Comparison of ENCODE assay signal across 24 cellular contexts in the genomic region with DNA sequence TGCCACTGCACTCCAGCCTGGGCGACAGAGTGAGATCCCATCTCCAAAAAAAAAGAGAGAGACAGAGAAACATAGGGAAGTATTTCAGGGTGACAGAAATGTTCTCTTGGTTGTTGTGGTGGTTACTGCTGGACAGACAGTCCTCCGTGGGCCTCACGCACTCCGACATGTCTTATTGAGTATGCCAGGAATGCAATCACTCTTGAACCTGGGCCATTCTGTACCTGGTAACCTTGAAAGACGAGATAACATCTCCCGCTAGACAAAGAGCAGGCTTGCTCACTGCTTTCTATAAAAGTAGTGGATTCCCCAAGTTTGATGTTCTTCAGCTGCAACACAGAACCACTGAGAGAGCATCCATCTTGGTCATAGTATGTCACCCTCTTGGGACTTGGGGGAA. TPM values are rescaled to one million over a fixed set of nuclear protein-coding genes. Genes with fewer than 3 reads are reported as not detected.
DNase-seq lines count a peak whose midpoint lies in the region; ATAC-seq and TF ChIP-seq lines count a peak whose summit lies in the region.
"Had no signal": no experiment of that assay in that cellular context is flagged by ENCODE, and none has a peak within 500 bp of the region (broad histone marks: within the 10 kb centered on the region; RNA-seq: fewer than 3 reads in every experiment).

No MANE protein-coding gene starts in this region.

- peak overlapping the region; percentile 67 for H3K4ac ChIP-seq in trophoblast cell (ENCODE audit: low read depth, low read length)

- WGBS in heart left ventricle, 4 donors: 72 to 82% (median 78%) methylated on average over 6 of the region's 6 CpGs
- no CpG with 5 or more reads among the region's 6 CpGs for WGBS in trophoblast cell (ENCODE audit: extremely low coverage, insufficient coverage, insufficient read length)

- H3K27ac ChIP-seq in heart left ventricle (no peak overlapping the region), trophoblast cell (ENCODE audit: low read depth, low read length) (peak overlapping the region; percentile 26)
- H3K27ac ChIP-seq: BLaER1, HL-60, SJSA1 had no signal

- H3K18ac ChIP-seq in trophoblast cell (ENCODE audit: low read length): no peak overlapping the region

- peaks cover 0 to 57% (median 18%) of the 10 kb centered on the region in 12 donors for H3K4me1 ChIP-seq in heart left ventricle
- peaks cover 8 to 13% of the 10 kb centered on the region in 2 experiments for H3K4me1 ChIP-seq in trophoblast cell (ENCODE audit: control insufficient read depth in 1 of 2, insufficient read depth in 2 of 2, low read length in 2 of 2)

- no peak for TF ChIP-seq POLR2A in heart left ventricle (IDR thresholded peaks at IDR 0.05)

- H3K9me3 ChIP-seq in heart left ventricle: peaks cover 0 to 8% (median 0%) of the 10 kb centered on the region in 12 donors
- H3K9me3 ChIP-seq in T-helper 17 cell (ENCODE audit: control insufficient read depth, low read length, poor library complexity, severe bottlenecking): no peaks in the 10 kb centered on the region
- no peaks in the 10 kb centered on the region for H3K9me3 ChIP-seq in trophoblast cell (ENCODE audit: insufficient read depth, low read depth, low read length)
- H3K9me3 ChIP-seq: SJSA1 had no signal

- no peak overlapping the region for H3K4me3 Mint-ChIP-seq in T-helper 17 cell

- H4K8ac ChIP-seq in trophoblast cell (ENCODE audit: low read depth, low read length): no peak overlapping the region

- H4K12ac ChIP-seq in trophoblast cell (ENCODE audit: low read depth, low read length): no peak overlapping the region

- H3K23ac ChIP-seq in trophoblast cell (ENCODE audit: low read length): no peak overlapping the region

- peaks cover 14% of the 10 kb centered on the region for H3K79me2 ChIP-seq in trophoblast cell (ENCODE audit: control insufficient read depth, insufficient read depth, low read length, poor library complexity)

- no peak overlapping the region for H2BK120ac ChIP-seq in trophoblast cell (ENCODE audit: insufficient read depth, low read length, poor library complexity)

- no peak overlapping the region for H3K4me2 ChIP-seq in trophoblast cell (ENCODE audit: low read length)
- H3K4me2 ChIP-seq: BLaER1 had no signal

- H4K91ac ChIP-seq in trophoblast cell (ENCODE audit: low read depth, low read length): no peak overlapping the region

- H3K4me3 ChIP-seq in heart left ventricle: no peak overlapping the region
- H3K4me3 ChIP-seq in trophoblast cell (ENCODE audit: low read depth, low read length): no peak overlapping the region
- H3K4me3 ChIP-seq: BLaER1, SJSA1 had no signal

- no peak overlapping the region for H2BK12ac ChIP-seq in trophoblast cell (ENCODE audit: low read length)

- peaks cover 11% of the 10 kb centered on the region for H3K36me3 Mint-ChIP-seq in T-helper 17 cell (ENCODE audit: low read depth)

- no peak overlapping the region for H3K9ac ChIP-seq in trophoblast cell (ENCODE audit: low read length)
- H3K9ac ChIP-seq: BLaER1 had no signal

- H3K36me3 ChIP-seq in heart left ventricle (peaks cover 0 to 5% (median 0%) of the 10 kb centered on the region in 9 donors), trophoblast cell (ENCODE audit: control insufficient read depth in 1 of 2, insufficient read depth in 2 of 2, low read length in 2 of 2) (peaks cover 0 to 2% of the 10 kb centered on the region in 2 experiments)

- intact Hi-C loops in Right ventricle myocardium superior (cut with DNase I): no loop called here
- intact Hi-C loops in heart left ventricle (cut with DNase I): no loop called here

- H3K27me3 ChIP-seq in heart left ventricle: no peaks in the 10 kb centered on the region
- H3K27me3 ChIP-seq in trophoblast cell (ENCODE audit: insufficient read depth, low read length): no peaks in the 10 kb centered on the region
- H3K27me3 ChIP-seq: BLaER1, SJSA1 had no signal

- no peak overlapping the region for H3K14ac ChIP-seq in trophoblast cell (ENCODE audit: low read length)

- H3K27ac Mint-ChIP-seq in T-helper 17 cell: peak overlapping the region; percentile 69
- H3K27ac Mint-ChIP-seq: CD4-positive, CD25-positive, alpha-beta regulatory T cell had no signal

- DNase-seq in Right ventricle myocardium superior: no peak
- no peak for DNase-seq in heart left ventricle
- no peak for DNase-seq in T-helper 17 cell
- DNase-seq in islet precursor cell: peak; percentile 75
- DNase-seq in trophoblast cell: no peak
- no peak for DNase-seq in nucleus accumbens (lab: John Stamatoyannopoulos, UW)
- DNase-seq: CD4-positive, CD25-positive, alpha-beta regulatory T cell; GOT3; HCEC 1CT; MV-4-11; NCI-H1105; NCI-H1436 treated with DMSO at 0.1 percent for 48 hours; NCI-H187 treated with DMSO at 0.1 percent for 48 hours; NCI-H2107; NCI-H446 treated with DMSO at 0.1 percent for 48 hours; NCI-H526; NCI-H82; NK-92 treated with Interleukin-12 subunit alpha and Interleukin-12 subunit beta, amount 100 ng/mL, for 24 hours; PC-3 had no signal

- no peaks in the 10 kb centered on the region for H3K79me1 ChIP-seq in trophoblast cell (ENCODE audit: low read length)

- H2AK5ac ChIP-seq in trophoblast cell (ENCODE audit: low read length): no peak overlapping the region

- H3K27me3 Mint-ChIP-seq in T-helper 17 cell: no peaks in the 10 kb centered on the region
- H3K27me3 Mint-ChIP-seq: CD4-positive, CD25-positive, alpha-beta regulatory T cell had no signal

- no peak overlapping the region for H2AFZ ChIP-seq in trophoblast cell (ENCODE audit: insufficient read depth, low read length, poor library complexity)

- no peak overlapping the region for H2BK5ac ChIP-seq in trophoblast cell (ENCODE audit: low read depth, low read length, poor library complexity)

- ATAC-seq in Right ventricle myocardium superior (ENCODE audit: poor library complexity) (peak; percentile 13), heart left ventricle (no peak), T-helper 17 cell (no peak), HG02885 (IDR thresholded peaks at IDR 0.05; ENCODE audit: poor library complexity, unreplicated experiment) (no peak), GM18867 (IDR thresholded peaks at IDR 0.05; ENCODE audit: unreplicated experiment) (no peak)
- ATAC-seq: PC-3 had no signal

- no peak for TF ChIP-seq CTCF in heart left ventricle (IDR thresholded peaks at IDR 0.05)

- peaks cover 61% of the 10 kb centered on the region for H3K4me1 Mint-ChIP-seq in T-helper 17 cell

RNA-seq across cellular contexts. Expression of gene CACUL1, which starts 6.7 kb away (rescaled TPM):
- total RNA-seq in Right ventricle myocardium superior: 21.4 TPM
- 10 to 100 TPM; 18.8 to 38.7 (median 24.8) TPM for total RNA-seq in heart left ventricle
- polyA plus RNA-seq in heart left ventricle: 10 to 100 TPM in 1 of 2 donors, 1 to 10 TPM in 1; 4.6 to 10.9 TPM
- 10 to 100 TPM; 30.3 to 32.0 TPM for total RNA-seq in T-helper 17 cell
- polyA plus RNA-seq in trophoblast cell (2013): 39.5 and 44.1 TPM in 2 replicates
